In the genomic region with DNA sequence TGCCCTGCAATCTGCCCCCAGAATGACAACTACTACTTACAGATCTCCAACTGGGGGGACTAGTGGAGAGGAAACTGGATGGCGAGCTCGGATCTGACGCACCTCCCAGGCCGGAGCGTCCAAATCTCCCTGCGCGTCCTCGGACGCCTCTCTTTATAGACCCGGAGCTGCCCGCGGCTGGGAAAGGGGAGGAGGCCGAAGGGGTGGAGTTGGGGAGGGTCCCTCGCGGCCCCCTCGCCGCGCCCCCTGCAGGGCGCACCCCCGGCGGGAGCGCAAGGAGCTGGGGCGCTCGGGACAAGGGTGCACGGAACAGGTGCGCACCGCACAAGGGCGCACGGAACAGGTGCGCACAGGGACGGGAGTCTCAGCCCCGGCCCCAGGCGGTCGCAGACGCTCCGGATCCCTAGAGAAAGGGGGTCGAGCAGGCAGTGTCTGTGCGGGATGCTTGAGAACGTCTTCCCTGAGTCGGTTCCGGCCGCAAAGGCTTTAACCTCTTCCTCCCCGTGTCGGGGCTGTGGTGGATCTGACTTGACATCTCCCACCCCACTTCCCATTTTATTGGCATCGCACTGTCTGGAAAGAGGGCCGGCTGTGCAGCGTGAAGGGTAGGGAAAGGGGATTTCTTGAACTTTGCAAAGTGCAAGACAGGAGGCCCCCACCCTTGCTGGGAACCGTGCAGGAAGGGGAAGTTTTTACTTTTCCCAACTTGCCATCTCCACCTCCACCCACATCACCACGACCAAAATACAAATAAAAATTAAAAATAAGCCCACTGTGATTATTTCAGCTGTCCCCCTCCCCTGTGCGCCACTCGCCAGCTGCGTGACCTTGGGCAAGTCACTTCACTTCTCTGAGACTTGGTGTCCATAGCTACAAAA, we compare ENCODE assay signal across 8 cellular contexts. TPM values are rescaled to one million over a fixed set of nuclear protein-coding genes. Genes with fewer than 3 reads are reported as not detected.
A peak's percentile ranks its signal among the peaks of the same experiment; 100 is the strongest.
DNase-seq lines count a peak whose midpoint lies in the region; ATAC-seq and TF ChIP-seq lines count a peak whose summit lies in the region.

A gene (minus strand): TSS at position 128 of the 878 bp plus-strand sequence. CDS start 18,776 bp downstream, outside the sequence.

- peaks cover 23 to 37% (median 33%) of the 10 kb centered on the region in 10 experiments for H3K4me1 ChIP-seq in BLaER1 treated with 17β-estradiol and CSF1 and Interleukin-3, amounts not matched to agents 10 nM and 100 nM
- H3K4me1 ChIP-seq in OCI-LY7 (ENCODE audit: insufficient read depth, low read length, poor library complexity, severe bottlenecking) (peaks cover 60% of the 10 kb centered on the region), esophagus muscularis mucosa (peaks cover 16 to 53% (median 43%) of the 10 kb centered on the region in 4 donors), neuron (ENCODE audit: insufficient read depth, low read length) (peaks cover 2% of the 10 kb centered on the region)

- H3K9me3 ChIP-seq in BLaER1 treated with 17β-estradiol and CSF1 and Interleukin-3, amounts not matched to agents 10 nM and 100 nM (replicated peaks in 1 of 11), result no peaks in the 10 kb centered on the region
- H3K9me3 ChIP-seq in OCI-LY7 (ENCODE audit: low read length) (no peaks in the 10 kb centered on the region), esophagus muscularis mucosa (no peaks in the 10 kb centered on the region), neuron (ENCODE audit: low read length) (no peaks in the 10 kb centered on the region)

- BruUV-seq in OCI-LY7 (replicated peaks; lab: Mats Ljungman, UMichigan), result no TSS peak

- CTCF ChIA-PET in OCI-LY7 (lab: Charles Lee; ENCODE audit: unreplicated experiment), result no interaction called here

- TF ChIP-seq EP300 in esophagus muscularis mucosa (IDR thresholded peaks at IDR 0.05), result no peak

- POLR2A ChIA-PET in OCI-LY7 (lab: Charles Lee), result interaction anchor here (0.5 to 1.0 kb wide), 3 partner anchors 31 to 248 kb away, joined by 3 to 4 read pairs (median 3); a partner anchor contains a TSS

- H3K27me3 ChIP-seq in BLaER1 treated with 17β-estradiol and CSF1 and Interleukin-3, amounts not matched to agents 10 nM and 100 nM, result peaks cover 46 to 66% (median 59%) of the 10 kb centered on the region in 11 experiments
- H3K27me3 ChIP-seq in esophagus muscularis mucosa (peaks cover 0 to 19% (median 0%) of the 10 kb centered on the region in 4 donors), neuron (ENCODE audit: insufficient read depth, low read length) (peaks cover 48% of the 10 kb centered on the region)

- intact Hi-C loops in OCI-LY7 (cut with micrococcal nuclease; ENCODE audit: unreplicated experiment), result loop anchor here (2.0 kb wide), 1 partner anchor 240 kb away; no protein-coding TSS in a partner anchor
- intact Hi-C loops in esophagus muscularis mucosa (cut with DNase I), result loop anchor here (10.0 kb wide), 1 partner anchor 208 kb away; no protein-coding TSS in a partner anchor

- H2AFZ ChIP-seq in OCI-LY7 (ENCODE audit: low read length) (peak within 1 kb of the TSS; percentile 44), neuron (ENCODE audit: low read depth, low read length) (no peak within 1 kb of the TSS)

- no peaks in the 10 kb centered on the region for H3K36me3 ChIP-seq in BLaER1 treated with 17β-estradiol and CSF1 and Interleukin-3, amounts not matched to agents 10 nM and 100 nM
- H3K36me3 ChIP-seq in OCI-LY7 (ENCODE audit: insufficient read depth, low read length), result no peaks in the 10 kb centered on the region
- H3K36me3 ChIP-seq in esophagus muscularis mucosa, result peaks cover 0 to 25% (median 0%) of the 10 kb centered on the region in 4 donors
- no peaks in the 10 kb centered on the region for H3K36me3 ChIP-seq in neuron (ENCODE audit: insufficient read depth, low read length)

- peak within 1 kb of the TSS in 3 of 11 experiments; percentile 9 to 48 (median 25); a peak in 2 of 22 replicates for H3K9ac ChIP-seq in BLaER1 treated with 17β-estradiol and CSF1 and Interleukin-3, amounts not matched to agents 10 nM and 100 nM

- H3K9me2 ChIP-seq in OCI-LY7 (ENCODE audit: insufficient read depth, low read length), result no peaks in the 10 kb centered on the region

- 3% methylated on average over 9 of the region's 52 CpGs for WGBS in esophagus muscularis mucosa

- no peak within 1 kb of the TSS for H3K27ac ChIP-seq in BLaER1 treated with 17β-estradiol and CSF1 and Interleukin-3, amounts not matched to agents 10 nM and 100 nM
- H3K27ac ChIP-seq in OCI-LY7 (ENCODE audit: low read depth, low read length, poor library complexity, severe bottlenecking) (peak within 1 kb of the TSS; percentile 96), esophagus muscularis mucosa (replicated peaks in 1 of 4) (peak within 1 kb of the TSS; percentile 95 to 98 (median 95)), substantia nigra (ENCODE audit: low read depth, low read length, poor library complexity, severe bottlenecking) (no peak within 1 kb of the TSS)

- peak within 1 kb of the TSS; percentile 83 to 99 (median 92) for H3K4me2 ChIP-seq in BLaER1 treated with 17β-estradiol and CSF1 and Interleukin-3, amounts not matched to agents 10 nM and 100 nM
- peak within 1 kb of the TSS; percentile 96 for H3K4me2 ChIP-seq in OCI-LY7 (ENCODE audit: low read length)

- DNase-seq in OCI-LY7 (ENCODE audit: low spot score) (peak; percentile 61), esophagus muscularis mucosa (ENCODE audit: extremely low spot score) (no peak), GF-D8 (lab: John Stamatoyannopoulos, UW) (no peak), substantia nigra (lab: John Stamatoyannopoulos, UW) (no peak), A172 (ENCODE audit: low spot score) (no peak)

- H3K4me3 ChIP-seq in BLaER1 treated with 17β-estradiol and CSF1 and Interleukin-3, amounts not matched to agents 10 nM and 100 nM, result peak within 1 kb of the TSS; percentile 44 to 65 (median 55)
- peak within 1 kb of the TSS; percentile 73 for H3K4me3 ChIP-seq in OCI-LY7 (ENCODE audit: low read depth, low read length, poor library complexity, severe bottlenecking)
- peak within 1 kb of the TSS; percentile 67 to 79 (median 72) for H3K4me3 ChIP-seq in esophagus muscularis mucosa
- H3K4me3 ChIP-seq in neuron (ENCODE audit: low read length), result peak within 1 kb of the TSS; percentile 24

- TF ChIP-seq CTCF in OCI-LY7 (conservative IDR thresholded peaks at IDR 0.05; ENCODE audit: low read length), result peak; percentile 55
- TF ChIP-seq CTCF in esophagus muscularis mucosa (IDR thresholded peaks at IDR 0.05), result peak; percentile 16 to 50 (median 48)

- TF ChIP-seq POLR2A in esophagus muscularis mucosa (IDR thresholded peaks at IDR 0.05; ENCODE audit: low read depth), result peak; percentile 40

- H3K79me2 ChIP-seq in OCI-LY7 (ENCODE audit: insufficient read depth, low read depth, low read length), result peaks cover 14% of the 10 kb centered on the region

- H4K20me1 ChIP-seq in BLaER1 treated with 17β-estradiol and CSF1 and Interleukin-3, amounts not matched to agents 10 nM and 100 nM, result peaks cover 0 to 13% (median 9%) of the 10 kb centered on the region in 11 experiments; a peak in 8 of 22 replicates
- no peaks in the 10 kb centered on the region for H4K20me1 ChIP-seq in OCI-LY7 (ENCODE audit: insufficient read depth, low read length)

- no peak for ATAC-seq in GM21360 (IDR thresholded peaks at IDR 0.05; ENCODE audit: unreplicated experiment)

RNA-seq across cellular contexts. Expression of the gene that starts here (rescaled TPM):
- 5.7 and 7.9 TPM in 2 replicates for total RNA-seq in OCI-LY7 (2014; rRNA removed; shearing (Covaris generic))
- total RNA-seq in OCI-LY7 (2022), result 33.3 and 33.8 TPM in 2 replicates
- total RNA-seq in esophagus muscularis mucosa, result over 10,000 TPM in 3 of 4 donors, 1,000 to 10,000 TPM in 1; 9,583 to 20,476 (median 14,208) TPM
- total RNA-seq in A172 (2014; rRNA removed; shearing (Covaris generic)), result not detected in 2 replicates

Comparison
In these comparisons a context has a peak if more than half of its experiments do, and no peak if none do; other contexts are left out.
1. RNA of the gene that starts here (total RNA-seq): 9,583 to 20,476 TPM in esophagus muscularis mucosa; 5.7 to 33.8 TPM in OCI-LY7 and not detected in A172; every median in the first group is over 100 times any median in the second.
2. H3K27ac ChIP-seq: peak in OCI-LY7 (single experiment) and esophagus muscularis mucosa (4 of 4); none in BLaER1 treated with 17β-estradiol and CSF1 and Interleukin-3, amounts not matched to agents 10 nM and 100 nM (0 of 11) and substantia nigra (single experiment).
3. Peak in every context shown above with its lines, with median percentiles within 50 percentile points of each other: H3K4me3 ChIP-seq.